Comparison of ENCODE assay signal across 12 cellular contexts in genomic region chr11:100830295-100830694, GRCh38.
A peak's percentile ranks its signal among the peaks of the same experiment; 100 is the strongest.
DNase-seq lines count a peak whose midpoint lies in the region; ATAC-seq and TF ChIP-seq lines count a peak whose summit lies in the region.
"Had no signal": no experiment of that assay in that cellular context is flagged by ENCODE, and none has a peak within 500 bp of the region (broad histone marks: within the 10 kb centered on the region; RNA-seq: fewer than 3 reads in every experiment).

No MANE protein-coding gene starts in this region.

- H3K4me3 ChIP-seq in BE2C (ENCODE audit: low read depth, low read length), result no peak overlapping the region
- H3K4me3 ChIP-seq: vagina had no signal

- no peak overlapping the region for H3K27ac Mint-ChIP-seq in nephron progenitor cell
- H3K27ac Mint-ChIP-seq: activated naive CD4-positive, alpha-beta T cell treated with anti-CD3 and anti-CD28 coated beads, Interleukin-2, amount 10 ng/mL, durations not matched to agents 7 days and 5 days had no signal

- no peaks in the 10 kb centered on the region for H3K36me3 Mint-ChIP-seq in nephron progenitor cell (ENCODE audit: low read depth)
- H3K36me3 Mint-ChIP-seq: activated naive CD4-positive, alpha-beta T cell treated with anti-CD3 and anti-CD28 coated beads, Interleukin-2, amount 10 ng/mL, durations not matched to agents 7 days and 5 days had no signal

- H3K9me3 Mint-ChIP-seq in nephron progenitor cell, result no peaks in the 10 kb centered on the region
- H3K9me3 Mint-ChIP-seq: activated naive CD4-positive, alpha-beta T cell treated with anti-CD3 and anti-CD28 coated beads, Interleukin-2, amount 10 ng/mL, durations not matched to agents 7 days and 5 days had no signal

- H3K9me3 ChIP-seq in BE2C, result no peaks in the 10 kb centered on the region
- H3K9me3 ChIP-seq: vagina had no signal

- peak; percentile 21 for DNase-seq in BE2C
- DNase-seq in NCI-H2029 (lab: John Stamatoyannopoulos, UW), result peak; percentile 45
- DNase-seq in nephron progenitor cell, result peak; percentile 25
- no peak for DNase-seq in dedifferentiated amniotic fluid mesenchymal stem cell (ENCODE audit: extremely low spot score)
- no peak for DNase-seq in NCI-H1694 treated with DMSO at 0.1 percent for 48 hours (lab: John Stamatoyannopoulos, UW)
- DNase-seq in stimulated activated CD8-positive, alpha-beta memory T cell treated with anti-CD3 and anti-CD28 coated beads, Interleukin-4, amount 100 ng/mL, for 48 hours, result no peak
- DNase-seq in GM03348 (ENCODE audit: low spot score), result no peak
- DNase-seq: activated naive CD4-positive, alpha-beta T cell treated with anti-CD3 and anti-CD28 coated beads, Interleukin-2, amount 10 ng/mL, durations not matched to agents 7 days and 5 days; AML-193; stimulated activated CD4-positive, alpha-beta T cell treated with anti-CD3 and anti-CD28 coated beads, Interleukin-12 subunit alpha, Interleukin-12 subunit beta, amount 100 ng/mL, for 4 hours had no signal

- peaks cover 13% of the 10 kb centered on the region for H3K4me1 ChIP-seq in BE2C

- no peaks in the 10 kb centered on the region for H3K27me3 Mint-ChIP-seq in nephron progenitor cell (ENCODE audit: low read depth, poor library complexity)
- H3K27me3 Mint-ChIP-seq: activated naive CD4-positive, alpha-beta T cell treated with anti-CD3 and anti-CD28 coated beads, Interleukin-2, amount 10 ng/mL, durations not matched to agents 7 days and 5 days had no signal

- no peaks in the 10 kb centered on the region for H3K27me3 ChIP-seq in BE2C
- H3K27me3 ChIP-seq: vagina had no signal

- TF ChIP-seq CTCF in BE2C (IDR thresholded peaks at IDR 0.05; ENCODE audit: low read depth, low read length) (no peak), nephron progenitor cell (IDR thresholded peaks at IDR 0.05) (no peak)

- H3K36me3 ChIP-seq in BE2C, result no peaks in the 10 kb centered on the region
- H3K36me3 ChIP-seq: vagina had no signal

- peak; percentile 32 for ATAC-seq in esophagus mucosa

- no peak overlapping the region for H3K4me3 Mint-ChIP-seq in nephron progenitor cell
- H3K4me3 Mint-ChIP-seq: activated naive CD4-positive, alpha-beta T cell treated with anti-CD3 and anti-CD28 coated beads, Interleukin-2, amount 10 ng/mL, durations not matched to agents 7 days and 5 days had no signal

- H3K4me1 Mint-ChIP-seq in nephron progenitor cell, result peaks cover 30% of the 10 kb centered on the region
- H3K4me1 Mint-ChIP-seq: activated naive CD4-positive, alpha-beta T cell treated with anti-CD3 and anti-CD28 coated beads, Interleukin-2, amount 10 ng/mL, durations not matched to agents 7 days and 5 days had no signal

Comparison
In these comparisons a context has a peak if more than half of its experiments do, and no peak if none do; other contexts are left out.
1. DNase-seq: peak in BE2C (single experiment), NCI-H2029 (single experiment) and nephron progenitor cell (single experiment); none in dedifferentiated amniotic fluid mesenchymal stem cell (single experiment), NCI-H1694 treated with DMSO at 0.1 percent for 48 hours (single experiment), stimulated activated CD8-positive, alpha-beta memory T cell treated with anti-CD3 and anti-CD28 coated beads, Interleukin-4, amount 100 ng/mL, for 48 hours (single experiment) and GM03348 (single experiment).